ENCODE assay signal across 1 cellular context in the genomic region with DNA sequence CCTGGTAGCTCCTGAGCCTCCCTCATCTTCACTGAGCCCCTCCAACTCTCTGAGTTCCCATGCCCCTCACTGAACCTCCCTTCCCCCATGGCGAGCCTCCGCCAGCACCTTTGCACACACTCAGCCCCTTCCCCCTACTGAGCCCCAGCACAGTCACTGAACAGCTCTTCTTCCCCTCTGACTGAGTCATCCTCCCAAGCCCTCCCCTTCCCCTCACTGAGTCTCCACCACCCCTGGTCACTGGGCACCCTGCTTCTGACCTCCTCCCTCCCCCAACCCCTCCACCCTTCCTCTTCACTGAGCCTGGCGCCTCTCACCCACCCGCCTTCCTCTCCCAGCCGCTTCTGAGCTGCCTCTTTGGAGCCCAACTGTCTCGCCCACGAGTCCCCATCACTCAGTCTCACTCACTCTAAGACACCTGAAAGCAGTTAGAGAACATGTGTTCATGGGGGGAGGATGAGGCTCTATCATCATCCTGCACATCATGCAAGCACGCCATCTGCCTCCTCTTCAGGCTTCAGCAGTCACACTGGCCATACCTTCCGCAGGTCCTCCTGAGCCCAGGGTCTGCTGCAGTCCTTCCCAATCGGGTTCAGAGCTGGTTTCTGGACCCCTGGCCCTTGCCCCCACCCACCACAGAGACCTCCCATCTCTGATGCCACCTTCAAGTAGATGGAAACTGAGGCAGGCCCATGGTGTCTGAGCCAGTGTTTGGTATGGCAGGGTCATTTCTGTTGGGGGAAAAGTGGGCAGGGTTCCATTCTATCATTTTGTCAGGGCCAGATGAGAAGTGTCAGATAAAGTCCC.
TF ChIP-seq lines count a peak whose summit lies in the region.

No MANE protein-coding gene starts in this region.

TF ChIP-seq in HepG2, 621 proteins besides CTCF, POLR2A, EP300 and RAD21 (continued from another document):
- TF ChIP-seq, protein P1, sequence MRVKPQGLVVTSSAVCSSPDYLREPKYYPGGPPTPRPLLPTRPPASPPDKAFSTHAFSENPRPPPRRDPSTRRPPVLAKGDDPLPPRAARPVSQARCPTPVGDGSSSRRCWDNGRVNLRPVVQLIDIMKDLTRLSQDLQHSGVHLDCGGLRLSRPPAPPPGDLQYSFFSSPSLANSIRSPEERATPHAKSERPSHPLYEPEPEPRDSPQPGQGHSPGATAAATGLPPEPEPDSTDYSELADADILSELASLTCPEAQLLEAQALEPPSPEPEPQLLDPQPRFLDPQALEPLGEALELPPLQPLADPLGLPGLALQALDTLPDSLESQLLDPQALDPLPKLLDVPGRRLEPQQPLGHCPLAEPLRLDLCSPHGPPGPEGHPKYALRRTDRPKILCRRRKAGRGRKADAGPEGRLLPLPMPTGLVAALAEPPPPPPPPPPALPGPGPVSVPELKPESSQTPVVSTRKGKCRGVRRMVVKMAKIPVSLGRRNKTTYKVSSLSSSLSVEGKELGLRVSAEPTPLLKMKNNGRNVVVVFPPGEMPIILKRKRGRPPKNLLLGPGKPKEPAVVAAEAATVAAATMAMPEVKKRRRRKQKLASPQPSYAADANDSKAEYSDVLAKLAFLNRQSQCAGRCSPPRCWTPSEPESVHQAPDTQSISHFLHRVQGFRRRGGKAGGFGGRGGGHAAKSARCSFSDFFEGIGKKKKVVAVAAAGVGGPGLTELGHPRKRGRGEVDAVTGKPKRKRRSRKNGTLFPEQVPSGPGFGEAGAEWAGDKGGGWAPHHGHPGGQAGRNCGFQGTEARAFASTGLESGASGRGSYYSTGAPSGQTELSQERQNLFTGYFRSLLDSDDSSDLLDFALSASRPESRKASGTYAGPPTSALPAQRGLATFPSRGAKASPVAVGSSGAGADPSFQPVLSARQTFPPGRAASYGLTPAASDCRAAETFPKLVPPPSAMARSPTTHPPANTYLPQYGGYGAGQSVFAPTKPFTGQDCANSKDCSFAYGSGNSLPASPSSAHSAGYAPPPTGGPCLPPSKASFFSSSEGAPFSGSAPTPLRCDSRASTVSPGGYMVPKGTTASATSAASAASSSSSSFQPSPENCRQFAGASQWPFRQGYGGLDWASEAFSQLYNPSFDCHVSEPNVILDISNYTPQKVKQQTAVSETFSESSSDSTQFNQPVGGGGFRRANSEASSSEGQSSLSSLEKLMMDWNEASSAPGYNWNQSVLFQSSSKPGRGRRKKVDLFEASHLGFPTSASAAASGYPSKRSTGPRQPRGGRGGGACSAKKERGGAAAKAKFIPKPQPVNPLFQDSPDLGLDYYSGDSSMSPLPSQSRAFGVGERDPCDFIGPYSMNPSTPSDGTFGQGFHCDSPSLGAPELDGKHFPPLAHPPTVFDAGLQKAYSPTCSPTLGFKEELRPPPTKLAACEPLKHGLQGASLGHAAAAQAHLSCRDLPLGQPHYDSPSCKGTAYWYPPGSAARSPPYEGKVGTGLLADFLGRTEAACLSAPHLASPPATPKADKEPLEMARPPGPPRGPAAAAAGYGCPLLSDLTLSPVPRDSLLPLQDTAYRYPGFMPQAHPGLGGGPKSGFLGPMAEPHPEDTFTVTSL (CRISPR knock-in tag; IDR thresholded peaks at IDR 0.05; ENCODE audit: borderline replicate concordance), result 0 out of 2 replicates have a peak, but pooled peaks have one; percentile 50
- TF ChIP-seq ZNF644 (CRISPR knock-in tag; IDR thresholded peaks at IDR 0.05; ENCODE audit: low read depth) (peak; percentile 12; the same call in 1 of the 2 replicates), ZNF562 (CRISPR knock-in tag; IDR thresholded peaks at IDR 0.05; ENCODE audit: borderline replicate concordance) (no peak), ZNF629 (CRISPR knock-in tag; conservative IDR thresholded peaks at IDR 0.05) (no peak), ZFY (CRISPR knock-in tag; IDR thresholded peaks at IDR 0.05) (no peak), PHF8 (CRISPR knock-in tag; IDR thresholded peaks at IDR 0.05) (no peak)
- TF ChIP-seq, protein P2, sequence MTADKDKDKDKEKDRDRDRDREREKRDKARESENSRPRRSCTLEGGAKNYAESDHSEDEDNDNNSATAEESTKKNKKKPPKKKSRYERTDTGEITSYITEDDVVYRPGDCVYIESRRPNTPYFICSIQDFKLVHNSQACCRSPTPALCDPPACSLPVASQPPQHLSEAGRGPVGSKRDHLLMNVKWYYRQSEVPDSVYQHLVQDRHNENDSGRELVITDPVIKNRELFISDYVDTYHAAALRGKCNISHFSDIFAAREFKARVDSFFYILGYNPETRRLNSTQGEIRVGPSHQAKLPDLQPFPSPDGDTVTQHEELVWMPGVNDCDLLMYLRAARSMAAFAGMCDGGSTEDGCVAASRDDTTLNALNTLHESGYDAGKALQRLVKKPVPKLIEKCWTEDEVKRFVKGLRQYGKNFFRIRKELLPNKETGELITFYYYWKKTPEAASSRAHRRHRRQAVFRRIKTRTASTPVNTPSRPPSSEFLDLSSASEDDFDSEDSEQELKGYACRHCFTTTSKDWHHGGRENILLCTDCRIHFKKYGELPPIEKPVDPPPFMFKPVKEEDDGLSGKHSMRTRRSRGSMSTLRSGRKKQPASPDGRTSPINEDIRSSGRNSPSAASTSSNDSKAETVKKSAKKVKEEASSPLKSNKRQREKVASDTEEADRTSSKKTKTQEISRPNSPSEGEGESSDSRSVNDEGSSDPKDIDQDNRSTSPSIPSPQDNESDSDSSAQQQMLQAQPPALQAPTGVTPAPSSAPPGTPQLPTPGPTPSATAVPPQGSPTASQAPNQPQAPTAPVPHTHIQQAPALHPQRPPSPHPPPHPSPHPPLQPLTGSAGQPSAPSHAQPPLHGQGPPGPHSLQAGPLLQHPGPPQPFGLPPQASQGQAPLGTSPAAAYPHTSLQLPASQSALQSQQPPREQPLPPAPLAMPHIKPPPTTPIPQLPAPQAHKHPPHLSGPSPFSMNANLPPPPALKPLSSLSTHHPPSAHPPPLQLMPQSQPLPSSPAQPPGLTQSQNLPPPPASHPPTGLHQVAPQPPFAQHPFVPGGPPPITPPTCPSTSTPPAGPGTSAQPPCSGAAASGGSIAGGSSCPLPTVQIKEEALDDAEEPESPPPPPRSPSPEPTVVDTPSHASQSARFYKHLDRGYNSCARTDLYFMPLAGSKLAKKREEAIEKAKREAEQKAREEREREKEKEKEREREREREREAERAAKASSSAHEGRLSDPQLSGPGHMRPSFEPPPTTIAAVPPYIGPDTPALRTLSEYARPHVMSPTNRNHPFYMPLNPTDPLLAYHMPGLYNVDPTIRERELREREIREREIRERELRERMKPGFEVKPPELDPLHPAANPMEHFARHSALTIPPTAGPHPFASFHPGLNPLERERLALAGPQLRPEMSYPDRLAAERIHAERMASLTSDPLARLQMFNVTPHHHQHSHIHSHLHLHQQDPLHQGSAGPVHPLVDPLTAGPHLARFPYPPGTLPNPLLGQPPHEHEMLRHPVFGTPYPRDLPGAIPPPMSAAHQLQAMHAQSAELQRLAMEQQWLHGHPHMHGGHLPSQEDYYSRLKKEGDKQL (CRISPR knock-in tag; IDR thresholded peaks at IDR 0.05; ENCODE audit: low read depth), result no peak; the same call in 1 of the 2 replicates
- TF ChIP-seq, protein P3, sequence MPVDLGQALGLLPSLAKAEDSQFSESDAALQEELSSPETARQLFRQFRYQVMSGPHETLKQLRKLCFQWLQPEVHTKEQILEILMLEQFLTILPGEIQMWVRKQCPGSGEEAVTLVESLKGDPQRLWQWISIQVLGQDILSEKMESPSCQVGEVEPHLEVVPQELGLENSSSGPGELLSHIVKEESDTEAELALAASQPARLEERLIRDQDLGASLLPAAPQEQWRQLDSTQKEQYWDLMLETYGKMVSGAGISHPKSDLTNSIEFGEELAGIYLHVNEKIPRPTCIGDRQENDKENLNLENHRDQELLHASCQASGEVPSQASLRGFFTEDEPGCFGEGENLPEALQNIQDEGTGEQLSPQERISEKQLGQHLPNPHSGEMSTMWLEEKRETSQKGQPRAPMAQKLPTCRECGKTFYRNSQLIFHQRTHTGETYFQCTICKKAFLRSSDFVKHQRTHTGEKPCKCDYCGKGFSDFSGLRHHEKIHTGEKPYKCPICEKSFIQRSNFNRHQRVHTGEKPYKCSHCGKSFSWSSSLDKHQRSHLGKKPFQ (CRISPR knock-in tag; IDR thresholded peaks at IDR 0.05; ENCODE audit: insufficient replicate concordance), result no peak
